ENCODE assay signal across 19 cellular contexts in genomic region chr7:121393005-121393366, GRCh38.
"Had no signal": no experiment of that assay in that cellular context is flagged by ENCODE, and none has a peak within 500 bp of the region (broad histone marks: within the 10 kb centered on the region; RNA-seq: fewer than 3 reads in every experiment).

No MANE protein-coding gene starts in this region.

- H3K27me3 ChIP-seq: brain microvascular endothelial cell, dorsolateral prefrontal cortex, pancreas, sigmoid colon, tibial nerve, vagina had no signal

- H3K27ac Mint-ChIP-seq: activated CD4-positive, alpha-beta memory T cell treated with anti-CD3 and anti-CD28 coated beads for 36 hours; activated naive CD4-positive, alpha-beta T cell treated with anti-CD3 and anti-CD28 coated beads for 36 hours had no signal

- DNase-seq: activated CD4-positive, alpha-beta memory T cell treated with anti-CD3 and anti-CD28 coated beads for 36 hours; activated naive CD4-positive, alpha-beta T cell treated with anti-CD3 and anti-CD28 coated beads for 36 hours; activated T-cell treated with anti-CD3 and anti-CD28 coated beads, Interleukin-2, amount 50 U/mL, for 1 hour; aorta; brain microvascular endothelial cell; central memory CD4-positive, alpha-beta T cell; dorsolateral prefrontal cortex; erythroblast; foreskin melanocyte; glutamatergic neuron; hypothalamus; midbrain; pancreas; sigmoid colon; stimulated activated CD4-positive, alpha-beta T cell treated with anti-CD3 and anti-CD28 coated beads, Interleukin-4, amount 100 ng/mL, for 24 hours; stimulated activated naive CD4-positive, alpha-beta T cell; WERI-Rb-1 had no signal

- H3K27me3 Mint-ChIP-seq: activated CD4-positive, alpha-beta memory T cell treated with anti-CD3 and anti-CD28 coated beads for 36 hours had no signal

- H3K9me3 ChIP-seq: pancreas, sigmoid colon, tibial nerve, vagina had no signal

- H3K4me3 Mint-ChIP-seq: activated CD4-positive, alpha-beta memory T cell treated with anti-CD3 and anti-CD28 coated beads for 36 hours; activated naive CD4-positive, alpha-beta T cell treated with anti-CD3 and anti-CD28 coated beads for 36 hours had no signal

- H3K36me3 ChIP-seq: pancreas, sigmoid colon, vagina, WERI-Rb-1 had no signal

- H3K27ac ChIP-seq: brain microvascular endothelial cell, dorsolateral prefrontal cortex, pancreas, sigmoid colon, tibial nerve, vagina, WERI-Rb-1 had no signal

- H3K4me3 ChIP-seq: dorsolateral prefrontal cortex, pancreas, sigmoid colon, tibial nerve, vagina had no signal

- ATAC-seq: pancreas had no signal
